ENCODE assay signal across 12 cellular contexts in the genomic region with DNA sequence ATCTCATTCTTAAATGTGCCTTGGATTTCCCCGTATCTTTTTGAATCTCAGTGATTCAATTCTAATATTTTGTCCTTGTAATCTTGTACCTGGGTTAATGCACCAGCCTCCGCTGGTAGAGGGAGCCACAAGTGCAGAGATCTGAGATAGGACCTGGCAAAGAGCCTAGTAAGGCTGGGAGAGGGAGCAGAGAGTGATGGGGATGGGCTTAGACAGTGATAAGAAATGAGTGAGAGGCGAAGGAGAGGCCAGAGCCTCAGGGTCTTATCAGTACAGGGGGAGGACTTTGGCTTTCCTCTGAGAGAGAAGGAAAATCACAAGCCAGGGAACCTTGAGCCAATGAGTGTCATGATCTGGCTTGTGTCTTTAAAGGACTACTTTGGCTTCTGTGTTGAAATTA. TPM values are rescaled to one million over a fixed set of nuclear protein-coding genes. Genes with fewer than 3 reads are reported as not detected.
DNase-seq lines count a peak whose midpoint lies in the region; ATAC-seq and TF ChIP-seq lines count a peak whose summit lies in the region.
"Had no signal": no experiment of that assay in that cellular context is flagged by ENCODE, and none has a peak within 500 bp of the region (broad histone marks: within the 10 kb centered on the region; RNA-seq: fewer than 3 reads in every experiment).

No MANE protein-coding gene starts in this region.

- H3K36me3 ChIP-seq in WERI-Rb-1 (no peaks in the 10 kb centered on the region), testis (ENCODE audit: low read depth, missing control alignments) (no peaks in the 10 kb centered on the region)
- H3K36me3 ChIP-seq: ascending aorta had no signal

- peak; percentile 21; the same call in 1 of the 2 replicates for TF ChIP-seq CTCF in WERI-Rb-1 (IDR thresholded peaks at IDR 0.05; ENCODE audit: low read depth, low read length)
- TF ChIP-seq CTCF in testis (IDR thresholded peaks at IDR 0.05), result no peak
- no peak for TF ChIP-seq CTCF in GM20000 (IDR thresholded peaks at IDR 0.05; ENCODE audit: extremely low read depth, missing control alignments)

- no peak for TF ChIP-seq POLR2A in testis (IDR thresholded peaks at IDR 0.05)

- no peak overlapping the region for H3K4me3 ChIP-seq in WERI-Rb-1 (ENCODE audit: low read depth, low read length)
- no peak overlapping the region for H3K4me3 ChIP-seq in testis
- H3K4me3 ChIP-seq: A549, ascending aorta had no signal

- 33 to 40% methylated on average over 3 of the region's 3 CpGs for WGBS in testis, 2 donors

- DNase-seq in NCI-H510A treated with DMSO at 0.1 percent for 48 hours (lab: John Stamatoyannopoulos, UW) (peak; percentile 1), NCI-H510A (lab: John Stamatoyannopoulos, UW) (no peak), WERI-Rb-1 (peak; percentile 33), left ventricle myocardium superior (no peak), testis (peak; percentile 65), GM20000 (ENCODE audit: low spot score) (no peak)
- no peak for DNase-seq in activated CD4-positive, alpha-beta T cell treated with anti-CD3 and anti-CD28 coated beads for 4 hours
- DNase-seq: activated CD8-positive, alpha-beta memory T cell treated with anti-CD3 and anti-CD28 coated beads for 24 hours had no signal

- H3K4me1 ChIP-seq in testis, result peaks cover 17% of the 10 kb centered on the region
- H3K4me1 ChIP-seq: A549, ascending aorta had no signal

- ATAC-seq in left ventricle myocardium superior, result peak; percentile 82
- ATAC-seq in GM18873 (IDR thresholded peaks at IDR 0.05; ENCODE audit: low FRiP score, unreplicated experiment), result no peak
- ATAC-seq: A549, Panc1 had no signal

- H3K9me3 ChIP-seq in WERI-Rb-1 (ENCODE audit: severe bottlenecking), result no peaks in the 10 kb centered on the region
- H3K9me3 ChIP-seq in testis, result no peaks in the 10 kb centered on the region
- H3K9me3 ChIP-seq: ascending aorta had no signal

- no peak overlapping the region for H3K27ac ChIP-seq in WERI-Rb-1
- no peak overlapping the region for H3K27ac ChIP-seq in testis
- H3K27ac ChIP-seq: A549, ascending aorta had no signal

- H3K27me3 ChIP-seq in WERI-Rb-1 (ENCODE audit: insufficient read depth, low read depth, severe bottlenecking) (no peaks in the 10 kb centered on the region), testis (no peaks in the 10 kb centered on the region)
- H3K27me3 ChIP-seq: ascending aorta had no signal

- intact Hi-C loops in left ventricle myocardium superior (cut with micrococcal nuclease) (no loop called here), testis (cut with DNase I; ENCODE audit: low total_unique reads) (loop anchor here (5.0 kb wide), 1 partner anchor 374 kb away; the partner anchor contains the start of gene RASSF8)

RNA-seq across cellular contexts. Expression of gene LMNTD1, which starts 30.5 kb away (rescaled TPM):
- not detected for total RNA-seq in left ventricle myocardium superior
- total RNA-seq in testis, result 10 to 100 TPM; 10.8 to 18.7 TPM
- polyA plus RNA-seq in testis (ENCODE audit: insufficient read depth, low read depth, low replicate concordance), result 22.9 TPM
- total RNA-seq: ascending aorta had no signal
- polyA plus RNA-seq: A549 had no signal

Comparison
In these comparisons a context has a peak if more than half of its experiments do, and no peak if none do; other contexts are left out.
1. DNase-seq: peak in NCI-H510A treated with DMSO at 0.1 percent for 48 hours (single experiment), WERI-Rb-1 (single experiment) and testis (single experiment); none in NCI-H510A (single experiment), left ventricle myocardium superior (single experiment), GM20000 (single experiment) and activated CD4-positive, alpha-beta T cell treated with anti-CD3 and anti-CD28 coated beads for 4 hours (0 of 2).
2. RNA of gene LMNTD1, which starts 30.5 kb away (total RNA-seq): 10.8 to 18.7 TPM in testis; not detected in left ventricle myocardium superior (single experiment); every median in the first group is over 10 times any median in the second.